ENCODE assay signal across 10 cellular contexts in the genomic region with DNA sequence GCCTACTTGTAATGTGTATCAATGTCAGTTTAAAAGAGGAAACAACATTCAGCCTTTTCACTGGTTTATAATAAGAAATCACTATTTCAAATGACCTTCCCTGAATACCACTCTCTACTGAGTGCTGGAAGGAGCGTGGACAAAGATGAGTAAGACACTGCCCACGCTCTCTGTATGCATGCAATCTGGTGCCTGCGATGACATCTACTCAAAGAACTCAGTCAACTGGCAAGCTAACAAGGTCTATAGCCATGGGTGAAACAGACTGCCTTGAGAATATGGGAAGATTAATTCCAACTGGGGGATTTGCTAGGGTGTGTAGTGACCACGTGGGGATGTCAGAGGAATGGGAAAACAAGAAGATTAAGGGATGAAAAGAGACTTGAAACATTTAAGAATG. TPM values are rescaled to one million over a fixed set of nuclear protein-coding genes. Genes with fewer than 3 reads are reported as not detected.
DNase-seq lines count a peak whose midpoint lies in the region; ATAC-seq and TF ChIP-seq lines count a peak whose summit lies in the region.
"Had no signal": no experiment of that assay in that cellular context is flagged by ENCODE, and none has a peak within 500 bp of the region (broad histone marks: within the 10 kb centered on the region; RNA-seq: fewer than 3 reads in every experiment).

No MANE protein-coding gene starts in this region.

- H3K27ac Mint-ChIP-seq in Calu3 (ENCODE audit: unreplicated experiment) (peak overlapping the region; percentile 80), neural crest cell (ENCODE audit: unreplicated experiment) (peak overlapping the region; percentile 1)
- H3K27ac Mint-ChIP-seq: activated T-helper 1 cell treated with anti-CD3 and anti-CD28 coated beads, Interleukin-12 subunit alpha, Interleukin-12 subunit beta, Interleukin-2, Interleukin-4 antibody, amounts not matched to agents 30 ng/mL and 10 ng/mL and 1 ng/mL, durations not matched to agents 14 hours and 24 hours and 36 hours had no signal

- H3K9me3 Mint-ChIP-seq in Calu3 (ENCODE audit: low read depth, unreplicated experiment) (no peaks in the 10 kb centered on the region), neural crest cell (no peaks in the 10 kb centered on the region)
- H3K9me3 Mint-ChIP-seq: activated T-helper 1 cell treated with anti-CD3 and anti-CD28 coated beads, Interleukin-12 subunit alpha, Interleukin-12 subunit beta, Interleukin-2, Interleukin-4 antibody, amounts not matched to agents 30 ng/mL and 10 ng/mL and 1 ng/mL, durations not matched to agents 14 hours and 24 hours and 36 hours had no signal

- H3K4me3 Mint-ChIP-seq in Calu3 (ENCODE audit: low read depth, unreplicated experiment) (no peak overlapping the region), neural crest cell (no peak overlapping the region)
- H3K4me3 Mint-ChIP-seq: activated T-helper 1 cell treated with anti-CD3 and anti-CD28 coated beads, Interleukin-12 subunit alpha, Interleukin-12 subunit beta, Interleukin-2, Interleukin-4 antibody, amounts not matched to agents 30 ng/mL and 10 ng/mL and 1 ng/mL, durations not matched to agents 14 hours and 24 hours and 36 hours had no signal

- BruUV-seq in Calu3 (replicated peaks; lab: Mats Ljungman, UMichigan), result no TSS peak

- CTCF ChIA-PET in Calu3 (lab: Charles Lee), result no interaction called here

- intact Hi-C loops in Calu3 (cut with micrococcal nuclease; ENCODE audit: unreplicated experiment), result loop anchor here (2.0 to 5.0 kb wide), 2 partner anchors 45 to 49 kb away; a partner anchor contains a TSS
- intact Hi-C loops in posterior vena cava (cut with DNase I), result no loop called here

- H3K36me3 Mint-ChIP-seq in Calu3 (ENCODE audit: insufficient read depth, unreplicated experiment) (peaks cover 9% of the 10 kb centered on the region), neural crest cell (ENCODE audit: low read depth) (no peaks in the 10 kb centered on the region)

- DNase-seq in Calu3 (no peak), NCI-H446 (lab: John Stamatoyannopoulos, UW) (peak; percentile 35 to 88), epithelial cell of esophagus (ENCODE audit: low read depth) (peak; percentile 70), neural crest cell (ENCODE audit: low read depth, low spot score) (no peak), posterior vena cava (ENCODE audit: low spot score) (no peak), erythroblast (lab: John Stamatoyannopoulos, UW) (no peak)
- no peak for DNase-seq in stimulated activated CD4-positive, alpha-beta T cell treated with anti-CD3 and anti-CD28 coated beads, Interleukin-12 subunit alpha, Interleukin-12 subunit beta, amount 100 ng/mL, for 4 hours
- DNase-seq: NCI-H1694 had no signal

- H3K4me1 Mint-ChIP-seq in Calu3 (ENCODE audit: low read depth, unreplicated experiment) (peaks cover 27% of the 10 kb centered on the region), neural crest cell (peaks cover 24% of the 10 kb centered on the region)

- no peak for ATAC-seq in GM21526 (IDR thresholded peaks at IDR 0.05; ENCODE audit: low FRiP score, unreplicated experiment)

- no peak for TF ChIP-seq CTCF in Calu3 (IDR thresholded peaks at IDR 0.05; ENCODE audit: unreplicated experiment)
- TF ChIP-seq CTCF in epithelial cell of esophagus (IDR thresholded peaks at IDR 0.05; ENCODE audit: insufficient read depth, low read depth, low read length, missing control alignments), result no peak
- no peak for TF ChIP-seq CTCF in neural crest cell (conservative IDR thresholded peaks at IDR 0.05)

- H3K27me3 Mint-ChIP-seq in Calu3 (ENCODE audit: unreplicated experiment), result no peaks in the 10 kb centered on the region
- no peaks in the 10 kb centered on the region for H3K27me3 Mint-ChIP-seq in neural crest cell (ENCODE audit: low read depth)

- H3K4me3 ChIP-seq in epithelial cell of esophagus (ENCODE audit: low read length), result no peak overlapping the region

- no peak for TF ChIP-seq POLR2A in erythroblast (IDR thresholded peaks at IDR 0.05; ENCODE audit: low read length)

RNA-seq across cellular contexts. Expression of a gene that starts 49.4 kb away (rescaled TPM):
- total RNA-seq in Calu3 (2022) (51.7 and 55.1 TPM in 2 replicates), neural crest cell (32.6 and 34.8 TPM in 2 replicates), posterior vena cava (under 1 TPM; 0.09 to 0.24 TPM)

Comparison
In these comparisons a context has a peak if more than half of its experiments do, and no peak if none do; other contexts are left out.
1. DNase-seq: peak in NCI-H446 (2 of 2) and epithelial cell of esophagus (single experiment); none in Calu3 (single experiment), neural crest cell (single experiment), posterior vena cava (single experiment), erythroblast (0 of 2) and stimulated activated CD4-positive, alpha-beta T cell treated with anti-CD3 and anti-CD28 coated beads, Interleukin-12 subunit alpha, Interleukin-12 subunit beta, amount 100 ng/mL, for 4 hours (single experiment).
2. RNA of a gene that starts 49.4 kb away (total RNA-seq): 51.7 to 55.1 TPM in Calu3 and 32.6 to 34.8 TPM in neural crest cell; 0.09 to 0.24 TPM in posterior vena cava; every median in the first group is over 10 times any median in the second.